In genomic region chr9:16726718-16727451, GRCh38 we compare ENCODE assay signal across 1 cellular context.
A peak's percentile ranks its signal among the peaks of the same experiment; 100 is the strongest.
TF ChIP-seq lines count a peak whose summit lies in the region.

No MANE protein-coding gene starts in this region.

TF ChIP-seq in HEK293, 187 proteins besides CTCF, POLR2A, EP300 and RAD21 (continued from another document and continues in another):
- TF ChIP-seq PRDM6 (tag by site-specific recombination; IDR thresholded peaks at IDR 0.05): no peak
- no peak for TF ChIP-seq ZNF23 (tag by site-specific recombination; IDR thresholded peaks at IDR 0.05; ENCODE audit: borderline replicate concordance)
- TF ChIP-seq ZNF513 (tag by site-specific recombination; IDR thresholded peaks at IDR 0.05): no peak
- TF ChIP-seq ZSCAN18 (tag by site-specific recombination; IDR thresholded peaks at IDR 0.05): no peak
- TF ChIP-seq ZBTB44 (tag by site-specific recombination; IDR thresholded peaks at IDR 0.05): no peak
- TF ChIP-seq ZNF114 (tag by site-specific recombination; IDR thresholded peaks at IDR 0.05): no peak
- no peak for TF ChIP-seq ZNF670 (tag by site-specific recombination; IDR thresholded peaks at IDR 0.05; ENCODE audit: low read depth)
- TF ChIP-seq ZNF514 (tag by site-specific recombination; IDR thresholded peaks at IDR 0.05): no peak
- TF ChIP-seq ZNF654 (tag by site-specific recombination; IDR thresholded peaks at IDR 0.05; ENCODE audit: low read depth): no peak
- no peak for TF ChIP-seq ZNF48 (tag by site-specific recombination; IDR thresholded peaks at IDR 0.05)
- peak; percentile 78 for TF ChIP-seq ZBTB8A (tag by site-specific recombination; IDR thresholded peaks at IDR 0.05)
- peak; percentile 67 for TF ChIP-seq ZSCAN30 (tag by site-specific recombination; IDR thresholded peaks at IDR 0.05)
- TF ChIP-seq ZNF341 (tag by site-specific recombination; IDR thresholded peaks at IDR 0.05; ENCODE audit: low read depth): peak; percentile 58
- TF ChIP-seq ZNF19 (tag by site-specific recombination; IDR thresholded peaks at IDR 0.05; ENCODE audit: low read depth): no peak
- 0 out of 2 replicates have a peak, but pooled peaks have one; percentile 41 for TF ChIP-seq ZBTB11 (tag by site-specific recombination; conservative IDR thresholded peaks at IDR 0.05; ENCODE audit: low read depth)
- TF ChIP-seq GLIS2 (tag by site-specific recombination; IDR thresholded peaks at IDR 0.05): no peak
- TF ChIP-seq ZNF18 (tag by site-specific recombination; IDR thresholded peaks at IDR 0.05): no peak
- TF ChIP-seq HOXA7 (CRISPR knock-in tag; IDR thresholded peaks at IDR 0.05; ENCODE audit: borderline replicate concordance): no peak
- no peak for TF ChIP-seq ZNF274 (IDR thresholded peaks at IDR 0.05; ENCODE audit: low read length)
- no peak for TF ChIP-seq ZNF274 (tag by site-specific recombination; IDR thresholded peaks at IDR 0.05; ENCODE audit: borderline replicate concordance)
- no peak for TF ChIP-seq ZNF184 (tag by site-specific recombination; IDR thresholded peaks at IDR 0.05)
- TF ChIP-seq GFI1B (tag by site-specific recombination; IDR thresholded peaks at IDR 0.05): no peak
- no peak for TF ChIP-seq ZNF530 (tag by site-specific recombination; IDR thresholded peaks at IDR 0.05; ENCODE audit: low read depth)
- no peak for TF ChIP-seq ZSCAN23 (tag by site-specific recombination; IDR thresholded peaks at IDR 0.05)
- TF ChIP-seq ZNF677 (tag by site-specific recombination; IDR thresholded peaks at IDR 0.05): no peak
- no peak for TF ChIP-seq ZNF639 (tag by site-specific recombination; IDR thresholded peaks at IDR 0.05)
- TF ChIP-seq AEBP2 (tag by site-specific recombination; IDR thresholded peaks at IDR 0.05; ENCODE audit: borderline replicate concordance): no peak
- no peak for TF ChIP-seq ZFP41 (tag by site-specific recombination; IDR thresholded peaks at IDR 0.05; ENCODE audit: borderline replicate concordance)
- no peak for TF ChIP-seq BCL11A (tag by site-specific recombination; IDR thresholded peaks at IDR 0.05; ENCODE audit: low read depth)
- no peak for TF ChIP-seq GLI2 (tag by site-specific recombination; IDR thresholded peaks at IDR 0.05; ENCODE audit: borderline replicate concordance, low read depth)
- TF ChIP-seq KLF9 (tag by site-specific recombination; IDR thresholded peaks at IDR 0.05; ENCODE audit: low read depth): no peak
- no peak for TF ChIP-seq ZNF202 (tag by site-specific recombination; IDR thresholded peaks at IDR 0.05; ENCODE audit: borderline replicate concordance)
- peak; percentile 44; the same call in 1 of the 2 replicates for TF ChIP-seq ZNF10 (tag by site-specific recombination; IDR thresholded peaks at IDR 0.05)
- no peak for TF ChIP-seq ZNF664 (tag by site-specific recombination; IDR thresholded peaks at IDR 0.05)
- TF ChIP-seq ZNF561 (tag by site-specific recombination; IDR thresholded peaks at IDR 0.05; ENCODE audit: borderline replicate concordance): no peak; the same call in 1 of the 2 replicates
- no peak for TF ChIP-seq ZFP37 (tag by site-specific recombination; IDR thresholded peaks at IDR 0.05)
- no peak for TF ChIP-seq ZNF791 (tag by site-specific recombination; IDR thresholded peaks at IDR 0.05)
- no peak for TF ChIP-seq SCRT1 (tag by site-specific recombination; IDR thresholded peaks at IDR 0.05; ENCODE audit: borderline replicate concordance)
- TF ChIP-seq KLF10 (tag by site-specific recombination; IDR thresholded peaks at IDR 0.05): no peak
- no peak for TF ChIP-seq ZNF354C (tag by site-specific recombination; IDR thresholded peaks at IDR 0.05; ENCODE audit: borderline replicate concordance, low read depth)
- no peak for TF ChIP-seq ZNF521 (tag by site-specific recombination; IDR thresholded peaks at IDR 0.05)
- TF ChIP-seq ZSCAN4 (tag by site-specific recombination; IDR thresholded peaks at IDR 0.05): no peak
- TF ChIP-seq ZNF510 (tag by site-specific recombination; IDR thresholded peaks at IDR 0.05; ENCODE audit: insufficient replicate concordance): no peak
- no peak for TF ChIP-seq ZIC2 (tag by site-specific recombination; IDR thresholded peaks at IDR 0.05)
- TF ChIP-seq ZNF2 (tag by site-specific recombination; IDR thresholded peaks at IDR 0.05): peak; percentile 73
- no peak; the same call in 1 of the 2 replicates for TF ChIP-seq ZNF362 (tag by site-specific recombination; IDR thresholded peaks at IDR 0.05)
- no peak for TF ChIP-seq ZBTB6 (tag by site-specific recombination; IDR thresholded peaks at IDR 0.05)
- peak; percentile 92 for TF ChIP-seq ZBTB17 (tag by site-specific recombination; IDR thresholded peaks at IDR 0.05)
- TF ChIP-seq SALL2 (tag by site-specific recombination; IDR thresholded peaks at IDR 0.05; ENCODE audit: borderline replicate concordance): no peak
